27 cellular contexts compared by ENCODE assay signal in the genomic region with DNA sequence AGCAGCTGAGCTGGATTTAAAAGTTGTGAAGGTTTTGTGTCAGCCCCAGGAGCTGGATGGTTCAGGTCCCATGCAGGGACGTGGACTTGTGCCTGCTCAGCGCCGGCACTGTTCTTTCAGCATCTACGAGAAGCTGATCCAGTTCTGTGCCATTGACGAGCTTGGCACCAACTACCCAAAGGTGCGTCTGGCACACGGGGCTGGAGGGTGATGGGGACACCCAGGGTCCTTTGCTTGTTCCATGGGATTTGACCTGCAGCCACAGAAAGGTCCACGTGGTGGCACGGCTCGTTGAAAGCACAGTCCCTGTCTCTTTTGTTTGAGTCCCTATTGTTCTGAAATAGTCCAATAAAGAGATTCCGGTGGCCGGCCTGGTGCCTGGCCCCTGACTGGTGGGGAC. TPM values are rescaled to one million over a fixed set of nuclear protein-coding genes. Genes with fewer than 3 reads are reported as not detected.
DNase-seq lines count a peak whose midpoint lies in the region; ATAC-seq, FAIRE-seq and TF ChIP-seq lines count a peak whose summit lies in the region.
"Had no signal": no experiment of that assay in that cellular context is flagged by ENCODE, and none has a peak within 500 bp of the region (broad histone marks: within the 10 kb centered on the region; RNA-seq: fewer than 3 reads in every experiment).

No MANE protein-coding gene starts in this region.

- DNase-seq in HepG2 (ENCODE audit: low spot score) (no peak), right lobe of liver (no peak), Ammon's horn (ENCODE audit: low spot score) (no peak)
- DNase-seq: CD4-positive, alpha-beta T cell; DMS79; EL; GDM1; GOT3; Karpas-422; NCI-H1092 treated with DMSO at 0.1 percent for 48 hours; NCI-H1436; NCI-H187; NCI-H2081 treated with DMSO at 0.1 percent for 48 hours; NCI-H2171; NCI-H226; NCI-H510A; NCI-H69; SIG-M5; SK-N-SH had no signal

- H3K9ac ChIP-seq in HepG2 (ENCODE audit: insufficient read depth, low read depth, low read length), result no peak overlapping the region
- H3K9ac ChIP-seq: BLaER1 treated with 17β-estradiol and CSF1 and Interleukin-3, amounts not matched to agents 10 nM and 100 nM; SK-N-SH had no signal

- no TSS peak for BruUV-seq in HepG2 (replicated peaks; lab: Mats Ljungman, UMichigan)

- FAIRE-seq in HepG2 (lab: Jason Lieb, UNC), result no peak
- FAIRE-seq: D721Med, GM12878 had no signal

- ATAC-seq in HepG2, result no peak
- no peak for ATAC-seq in right lobe of liver
- ATAC-seq in GM18907 (IDR thresholded peaks at IDR 0.05; ENCODE audit: unreplicated experiment), result no peak
- no peak for ATAC-seq in HG03565 (IDR thresholded peaks at IDR 0.05; ENCODE audit: unreplicated experiment)
- ATAC-seq: GM12878 had no signal

- no peak overlapping the region for H2AFZ ChIP-seq in HepG2 (ENCODE audit: low read length)

- H3K9me3 ChIP-seq in HepG2 (ENCODE audit: low read length), result no peaks in the 10 kb centered on the region
- no peaks in the 10 kb centered on the region for H3K9me3 ChIP-seq in right lobe of liver
- H3K9me3 ChIP-seq: BLaER1 treated with 17β-estradiol and CSF1 and Interleukin-3, amounts not matched to agents 10 nM and 100 nM; HAP-1; SK-N-SH had no signal

- no peak for TF ChIP-seq RAD21 in HepG2 (CRISPR knock-in tag; IDR thresholded peaks at IDR 0.05)

- no peak overlapping the region for H3K27ac ChIP-seq in HepG2 (ENCODE audit: extremely low read length, insufficient read depth, low read length)
- no peak overlapping the region for H3K27ac ChIP-seq in right lobe of liver
- peak overlapping the region; percentile 25 for H3K27ac ChIP-seq in cingulate gyrus (ENCODE audit: low read depth, low read length)
- H3K27ac ChIP-seq in layer of hippocampus (ENCODE audit: low read depth, low read length), result peak overlapping the region; percentile 8

- H4K20me1 ChIP-seq in HepG2 (ENCODE audit: insufficient read depth, low read length), result no peaks in the 10 kb centered on the region

- WGBS in HepG2 (ENCODE audit: low lambda C conversion rate), result 97% methylated on average over 6 of the region's 12 CpGs
- 94% methylated on average over 6 of the region's 12 CpGs for WGBS in right lobe of liver (ENCODE audit: insufficient coverage, low coverage, low lambda C conversion rate, missing lambda C conversion rate)

- TF ChIP-seq POLR2A in HepG2 (IDR thresholded peaks at IDR 0.05; ENCODE audit: insufficient read depth in 1 of 2, low read depth in 2 of 2, low read length in 2 of 2), result no peak
- no peak for TF ChIP-seq POLR2A in right lobe of liver (IDR thresholded peaks at IDR 0.05)

- TF ChIP-seq CTCF in HepG2 (CRISPR knock-in tag; IDR thresholded peaks at IDR 0.05), result no peak
- no peak for TF ChIP-seq CTCF in right lobe of liver (IDR thresholded peaks at IDR 0.05)

- H3K4me1 ChIP-seq in HepG2 (ENCODE audit: insufficient read depth, low read length) (peaks cover 26% of the 10 kb centered on the region), right lobe of liver (no peaks in the 10 kb centered on the region)
- H3K4me1 ChIP-seq: HAP-1 had no signal

- H3K79me2 ChIP-seq in HepG2 (ENCODE audit: insufficient read depth, low read length), result no peaks in the 10 kb centered on the region

- TF ChIP-seq EP300 in HepG2 (IDR thresholded peaks at IDR 0.05; ENCODE audit: low read depth in 2 of 2, low read length in 2 of 2) (no peak), HepG2 (CRISPR knock-in tag; IDR thresholded peaks at IDR 0.05; ENCODE audit: borderline replicate concordance) (no peak)

- intact Hi-C loops in HepG2 (cut with micrococcal nuclease; ENCODE audit: unreplicated experiment), result no loop called here
- intact Hi-C loops in right lobe of liver (cut with DNase I), result no loop called here

- H3K27me3 ChIP-seq in HepG2 (ENCODE audit: control insufficient read depth in 1 of 2, insufficient read depth in 2 of 2, low read length in 2 of 2) (no peaks in the 10 kb centered on the region), right lobe of liver (no peaks in the 10 kb centered on the region), layer of hippocampus (ENCODE audit: control insufficient read depth, insufficient read depth, low read length) (no peaks in the 10 kb centered on the region)
- H3K27me3 ChIP-seq: BLaER1 treated with 17β-estradiol and CSF1 and Interleukin-3, amounts not matched to agents 10 nM and 100 nM had no signal

- no peak overlapping the region for H3K4me2 ChIP-seq in HepG2 (ENCODE audit: low read depth, low read length)
- H3K4me2 ChIP-seq: BLaER1 treated with 17β-estradiol and CSF1 and Interleukin-3, amounts not matched to agents 10 nM and 100 nM; SK-N-SH had no signal

- CTCF ChIA-PET in HepG2 (lab: Yijun Ruan, JAX; ENCODE audit: low intra/inter-chr PET ratio, low total read pairs), result no interaction called here

- H3K36me3 ChIP-seq in HepG2 (replicated peaks in 1 of 2; ENCODE audit: control insufficient read depth in 1 of 2, insufficient read depth in 2 of 2, low read length in 2 of 2), result peaks cover 57 to 92% of the 10 kb centered on the region in 2 experiments
- H3K36me3 ChIP-seq in right lobe of liver, result peaks cover 12 to 64% (median 31%) of the 10 kb centered on the region in 4 donors

- POLR2A ChIA-PET in HepG2 (lab: Yijun Ruan, JAX), result no interaction called here

- in situ Hi-C loops in HepG2 (cut with HindIII; ENCODE audit: extremely low pct_ligation_motif_present, low pct_unique_long_range_greater_than_20kb), result no loop called here

- H3K4me3 ChIP-seq in HepG2 (replicated peaks in 1 of 3; ENCODE audit: insufficient read depth in 1 of 3, low read depth in 2 of 3, low read length in 3 of 3) (no peak overlapping the region), right lobe of liver (no peak overlapping the region)
- H3K4me3 ChIP-seq: BLaER1 treated with 17β-estradiol and CSF1 and Interleukin-3, amounts not matched to agents 10 nM and 100 nM; GM12878; HAP-1 had no signal

RNA-seq across cellular contexts. Expression of a gene that starts 18.1 kb away (rescaled TPM):
- total RNA-seq in HepG2 (2016; rRNA removed; fragmentation: Illumina TruSeq; extraction: Trizol) (4.0 and 6.9 TPM in 2 replicates), right lobe of liver (1 to 10 TPM in 5 of 6 experiments, under 1 TPM in 1; 0.92 to 4.1 (median 2.0) TPM)
- total RNA-seq in HepG2 (2016; cell fraction: cytosol; rRNA removed; fragmentation: Illumina TruSeq; extraction: Trizol; ENCODE audit: low read depth), result 9.2 and 10.4 TPM in 2 replicates
- 3.9 and 6.3 TPM in 2 replicates for total RNA-seq in HepG2 (2016; cell fraction: insoluble cytoplasmic fraction; rRNA removed; fragmentation: Illumina TruSeq; extraction: Trizol)
- 10.1 and 14.6 TPM in 2 replicates for total RNA-seq in HepG2 (2016; cell fraction: membrane; rRNA removed; fragmentation: Illumina TruSeq; extraction: Trizol)
- 3.7 and 3.9 TPM in 2 replicates for total RNA-seq in HepG2 (2016; cell fraction: nucleus; rRNA removed; fragmentation: Illumina TruSeq; extraction: Trizol)
- polyA plus RNA-seq in HepG2 (2011; rRNA removed), result 14.5 and 14.7 TPM in 2 replicates
- 5.1 and 8.2 TPM in 2 replicates for polyA plus RNA-seq in HepG2 (2011; cell fraction: cytosol; rRNA removed)
- 28.7 and 39.5 TPM in 2 replicates for polyA plus RNA-seq in HepG2 (2011; cell fraction: nucleus; rRNA removed)
- 13.2 and 14.2 TPM in 2 replicates for polyA plus RNA-seq in HepG2 (2012)
- polyA plus RNA-seq in HepG2 (2016; cell fraction: cytosol; fragmentation: Illumina TruSeq; extraction: Trizol; ENCODE audit: low read depth), result 36.1 and 40.9 TPM in 2 replicates
- polyA plus RNA-seq in HepG2 (2016; cell fraction: insoluble cytoplasmic fraction; fragmentation: Illumina TruSeq; extraction: Trizol; ENCODE audit: low read depth), result 10.5 and 16.8 TPM in 2 replicates
- polyA plus RNA-seq in HepG2 (2016; cell fraction: membrane; fragmentation: Illumina TruSeq; extraction: Trizol; ENCODE audit: low read depth), result 41.4 and 43.0 TPM in 2 replicates
- 20.5 and 28.1 TPM in 2 replicates for polyA plus RNA-seq in HepG2 (2016; cell fraction: nucleus; fragmentation: Illumina TruSeq; extraction: Trizol; ENCODE audit: insufficient read depth, low read depth)
- polyA minus RNA-seq in HepG2 (2011; rRNA and poly(A)+ RNA removed; ENCODE audit: low replicate concordance), result 25.3 and 28.4 TPM in 2 replicates
- 8.4 and 12.7 TPM in 2 replicates for polyA minus RNA-seq in HepG2 (2011; cell fraction: cytosol; rRNA and poly(A)+ RNA removed)
- polyA minus RNA-seq in HepG2 (2011; cell fraction: nucleus; rRNA and poly(A)+ RNA removed), result 3.2 and 6.3 TPM in 2 replicates

RNA-seq across cellular contexts. Expression of a gene that starts 36.1 kb away (rescaled TPM):
- total RNA-seq in HepG2 (2016; rRNA removed; fragmentation: Illumina TruSeq; extraction: Trizol) (99.4 and 109 TPM in 2 replicates), right lobe of liver (10 to 100 TPM; 24.0 to 36.0 (median 27.0) TPM)
- 35.7 and 41.2 TPM in 2 replicates for total RNA-seq in HepG2 (2016; cell fraction: cytosol; rRNA removed; fragmentation: Illumina TruSeq; extraction: Trizol; ENCODE audit: low read depth)
- total RNA-seq in HepG2 (2016; cell fraction: insoluble cytoplasmic fraction; rRNA removed; fragmentation: Illumina TruSeq; extraction: Trizol), result 105 and 112 TPM in 2 replicates
- total RNA-seq in HepG2 (2016; cell fraction: membrane; rRNA removed; fragmentation: Illumina TruSeq; extraction: Trizol), result 35.1 and 45.2 TPM in 2 replicates
- 76.4 and 82.2 TPM in 2 replicates for total RNA-seq in HepG2 (2016; cell fraction: nucleus; rRNA removed; fragmentation: Illumina TruSeq; extraction: Trizol)
- polyA plus RNA-seq in HepG2 (2011; rRNA removed), result 67.7 and 80.1 TPM in 2 replicates
- 59.4 and 67.4 TPM in 2 replicates for polyA plus RNA-seq in HepG2 (2011; cell fraction: cytosol; rRNA removed)
- polyA plus RNA-seq in HepG2 (2011; cell fraction: nucleus; rRNA removed), result 191 and 218 TPM in 2 replicates
- polyA plus RNA-seq in HepG2 (2012), result 57.3 and 65.0 TPM in 2 replicates
- polyA plus RNA-seq in HepG2 (2016; cell fraction: cytosol; fragmentation: Illumina TruSeq; extraction: Trizol; ENCODE audit: low read depth), result 20.2 and 20.5 TPM in 2 replicates
- polyA plus RNA-seq in HepG2 (2016; cell fraction: insoluble cytoplasmic fraction; fragmentation: Illumina TruSeq; extraction: Trizol; ENCODE audit: low read depth), result 110 and 119 TPM in 2 replicates
- 27.8 and 32.7 TPM in 2 replicates for polyA plus RNA-seq in HepG2 (2016; cell fraction: membrane; fragmentation: Illumina TruSeq; extraction: Trizol; ENCODE audit: low read depth)
- polyA plus RNA-seq in HepG2 (2016; cell fraction: nucleus; fragmentation: Illumina TruSeq; extraction: Trizol; ENCODE audit: insufficient read depth, low read depth), result 131 and 143 TPM in 2 replicates
- 42.3 and 45.2 TPM in 2 replicates for polyA minus RNA-seq in HepG2 (2011; rRNA and poly(A)+ RNA removed; ENCODE audit: low replicate concordance)
- 17.6 and 28.8 TPM in 2 replicates for polyA minus RNA-seq in HepG2 (2011; cell fraction: cytosol; rRNA and poly(A)+ RNA removed)
- 90.4 and 101 TPM in 2 replicates for polyA minus RNA-seq in HepG2 (2011; cell fraction: nucleus; rRNA and poly(A)+ RNA removed)

RNA-seq across cellular contexts. Expression of a gene that starts 36.2 kb away (rescaled TPM):
- 17.8 and 32.0 TPM in 2 replicates for total RNA-seq in HepG2 (2016; rRNA removed; fragmentation: Illumina TruSeq; extraction: Trizol)
- 38.8 and 39.2 TPM in 2 replicates for total RNA-seq in HepG2 (2016; cell fraction: cytosol; rRNA removed; fragmentation: Illumina TruSeq; extraction: Trizol; ENCODE audit: low read depth)
- total RNA-seq in HepG2 (2016; cell fraction: insoluble cytoplasmic fraction; rRNA removed; fragmentation: Illumina TruSeq; extraction: Trizol), result 17.8 and 31.1 TPM in 2 replicates
- 9.2 and 11.3 TPM in 2 replicates for total RNA-seq in HepG2 (2016; cell fraction: membrane; rRNA removed; fragmentation: Illumina TruSeq; extraction: Trizol)
- total RNA-seq in HepG2 (2016; cell fraction: nucleus; rRNA removed; fragmentation: Illumina TruSeq; extraction: Trizol), result 41.9 and 45.5 TPM in 2 replicates
- polyA plus RNA-seq in HepG2 (2011; rRNA removed), result 27.7 and 33.4 TPM in 2 replicates
- polyA plus RNA-seq in HepG2 (2011; cell fraction: cytosol; rRNA removed), result 8.7 and 11.9 TPM in 2 replicates
- polyA plus RNA-seq in HepG2 (2011; cell fraction: nucleus; rRNA removed), result 256 and 300 TPM in 2 replicates
- 38.2 and 41.9 TPM in 2 replicates for polyA plus RNA-seq in HepG2 (2012)
- 1.7 and 1.9 TPM in 2 replicates for polyA plus RNA-seq in HepG2 (2016; cell fraction: cytosol; fragmentation: Illumina TruSeq; extraction: Trizol; ENCODE audit: low read depth)
- polyA plus RNA-seq in HepG2 (2016; cell fraction: insoluble cytoplasmic fraction; fragmentation: Illumina TruSeq; extraction: Trizol; ENCODE audit: low read depth), result 12.2 and 17.3 TPM in 2 replicates
- polyA plus RNA-seq in HepG2 (2016; cell fraction: membrane; fragmentation: Illumina TruSeq; extraction: Trizol; ENCODE audit: low read depth), result 3.6 and 4.1 TPM in 2 replicates
- 112 and 116 TPM in 2 replicates for polyA plus RNA-seq in HepG2 (2016; cell fraction: nucleus; fragmentation: Illumina TruSeq; extraction: Trizol; ENCODE audit: insufficient read depth, low read depth)
- polyA minus RNA-seq in HepG2 (2011; rRNA and poly(A)+ RNA removed; ENCODE audit: low replicate concordance), result 51.0 and 71.9 TPM in 2 replicates
- 15.1 and 15.3 TPM in 2 replicates for polyA minus RNA-seq in HepG2 (2011; cell fraction: cytosol; rRNA and poly(A)+ RNA removed)
- polyA minus RNA-seq in HepG2 (2011; cell fraction: nucleus; rRNA and poly(A)+ RNA removed), result 69.1 and 72.6 TPM in 2 replicates
- total RNA-seq in right lobe of liver, result 10 to 100 TPM; 13.5 to 24.8 (median 18.4) TPM

Comparison
In these comparisons a context has a peak if more than half of its experiments do, and no peak if none do; other contexts are left out.
1. H3K27ac ChIP-seq: peak in cingulate gyrus (single experiment) and layer of hippocampus (single experiment); none in HepG2 (single experiment) and right lobe of liver (0 of 3).